Comparison of ENCODE assay signal across 9 cellular contexts in the genomic region with DNA sequence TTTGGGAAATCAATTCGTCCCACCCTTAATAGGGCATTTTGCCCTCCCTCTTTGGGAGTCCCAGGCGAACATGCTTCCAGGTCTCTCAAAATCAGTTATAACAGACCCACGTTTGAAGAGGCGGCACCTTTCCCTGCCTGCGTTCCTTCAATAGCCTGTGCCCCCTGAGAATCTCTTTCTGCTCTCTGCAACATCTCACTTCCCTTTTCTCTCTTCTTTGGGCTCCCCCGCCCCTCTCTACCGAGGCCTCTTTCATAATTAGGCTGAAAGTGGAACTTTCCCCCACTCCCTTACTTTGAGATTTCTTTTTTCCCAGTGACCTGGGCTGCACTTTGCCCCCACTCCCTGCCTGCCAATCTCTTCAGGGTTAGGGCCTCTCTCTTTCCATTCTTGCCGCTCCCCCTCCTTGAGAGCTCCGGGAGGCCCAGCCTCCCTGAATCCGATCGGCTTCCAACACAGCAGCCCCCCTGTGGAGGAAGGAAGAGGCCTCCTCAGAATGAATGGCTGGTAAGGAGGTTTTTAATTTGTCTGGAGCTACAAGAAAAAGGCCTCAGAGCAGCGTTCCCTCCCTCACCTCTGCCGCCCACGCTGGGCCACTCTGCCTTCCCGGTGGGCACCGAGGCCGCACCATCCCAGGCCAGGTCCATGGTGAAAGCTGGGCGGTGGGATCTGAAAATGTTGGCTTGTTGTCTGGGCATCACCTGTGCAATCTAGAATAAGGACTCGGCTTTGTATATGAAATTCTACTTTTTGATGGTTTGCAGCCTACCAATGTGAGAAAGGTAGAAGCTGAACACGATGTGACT.
DNase-seq lines count a peak whose midpoint lies in the region; ATAC-seq and TF ChIP-seq lines count a peak whose summit lies in the region.
"Had no signal": no experiment of that assay in that cellular context is flagged by ENCODE, and none has a peak within 500 bp of the region (broad histone marks: within the 10 kb centered on the region; RNA-seq: fewer than 3 reads in every experiment).

No MANE protein-coding gene starts in this region.

- ATAC-seq in GM18858 (IDR thresholded peaks at IDR 0.05; ENCODE audit: unreplicated experiment) (peak; percentile 88), HG02623 (IDR thresholded peaks at IDR 0.05; ENCODE audit: unreplicated experiment) (peak; percentile 99)

- no peaks in the 10 kb centered on the region for H3K9me3 ChIP-seq in mononuclear cell (ENCODE audit: low read depth, low read length)

- POLR2A ChIA-PET in activated CD4-positive, alpha-beta memory T cell treated with anti-CD3 and anti-CD28 coated beads, Interleukin-2, amount 10 ng/mL, durations not matched to agents 7 days and 5 days (lab: Charles Lee) = no interaction called here

- CTCF ChIA-PET in activated CD4-positive, alpha-beta memory T cell treated with anti-CD3 and anti-CD28 coated beads, Interleukin-2, amount 10 ng/mL, durations not matched to agents 7 days and 5 days (lab: Charles Lee) = no interaction called here

- H3K27me3 Mint-ChIP-seq in activated CD4-positive, alpha-beta memory T cell treated with anti-CD3 and anti-CD28 coated beads, Interleukin-2, amount 10 ng/mL, durations not matched to agents 7 days and 5 days = no peaks in the 10 kb centered on the region
- H3K27me3 Mint-ChIP-seq: activated naive CD4-positive, alpha-beta T cell treated with anti-CD3 and anti-CD28 coated beads, Interleukin-2, amount 50 U/mL, for 24 hours had no signal

- no peaks in the 10 kb centered on the region for H3K4me1 Mint-ChIP-seq in activated CD4-positive, alpha-beta memory T cell treated with anti-CD3 and anti-CD28 coated beads, Interleukin-2, amount 10 ng/mL, durations not matched to agents 7 days and 5 days
- H3K4me1 Mint-ChIP-seq: activated naive CD4-positive, alpha-beta T cell treated with anti-CD3 and anti-CD28 coated beads, Interleukin-2, amount 50 U/mL, for 24 hours had no signal

- H3K9me3 Mint-ChIP-seq in activated CD4-positive, alpha-beta memory T cell treated with anti-CD3 and anti-CD28 coated beads, Interleukin-2, amount 10 ng/mL, durations not matched to agents 7 days and 5 days = no peaks in the 10 kb centered on the region
- H3K9me3 Mint-ChIP-seq: activated naive CD4-positive, alpha-beta T cell treated with anti-CD3 and anti-CD28 coated beads, Interleukin-2, amount 50 U/mL, for 24 hours had no signal

- H3K4me3 Mint-ChIP-seq in activated CD4-positive, alpha-beta memory T cell treated with anti-CD3 and anti-CD28 coated beads, Interleukin-2, amount 10 ng/mL, durations not matched to agents 7 days and 5 days = no peak overlapping the region
- H3K4me3 Mint-ChIP-seq: activated naive CD4-positive, alpha-beta T cell treated with anti-CD3 and anti-CD28 coated beads, Interleukin-2, amount 50 U/mL, for 24 hours had no signal

- H3K4me3 ChIP-seq in NB4 (ENCODE audit: low read depth, low read length) (peak overlapping the region; percentile 43), mononuclear cell (ENCODE audit: low read length) (peak overlapping the region; percentile 18)

- peaks cover 11% of the 10 kb centered on the region for H3K27me3 ChIP-seq in mononuclear cell (ENCODE audit: insufficient read depth, low read length)

- TF ChIP-seq POLR2A in NB4 (IDR thresholded peaks at IDR 0.05; ENCODE audit: extremely low read depth, insufficient read length) = no peak

- TF ChIP-seq CTCF in NB4 (IDR thresholded peaks at IDR 0.05; ENCODE audit: low read depth, low read length) = no peak

- H3K4me1 ChIP-seq in mononuclear cell (ENCODE audit: insufficient read depth, low read length) = peaks cover 22% of the 10 kb centered on the region

- DNase-seq in NB4 (ENCODE audit: low read depth) = peak; percentile 91
- DNase-seq in COLO829 (ENCODE audit: low spot score) = no peak
- no peak for DNase-seq in AG08396 (ENCODE audit: low spot score)
- DNase-seq in activated CD4-positive, alpha-beta memory T cell treated with anti-CD3 and anti-CD28 coated beads, Interleukin-2, amount 10 ng/mL, durations not matched to agents 7 days and 5 days = no peak
- no peak for DNase-seq in NCI-H1436 (lab: John Stamatoyannopoulos, UW)

- no peaks in the 10 kb centered on the region for H3K36me3 Mint-ChIP-seq in activated CD4-positive, alpha-beta memory T cell treated with anti-CD3 and anti-CD28 coated beads, Interleukin-2, amount 10 ng/mL, durations not matched to agents 7 days and 5 days (ENCODE audit: low read depth)

- H3K27ac Mint-ChIP-seq in activated CD4-positive, alpha-beta memory T cell treated with anti-CD3 and anti-CD28 coated beads, Interleukin-2, amount 10 ng/mL, durations not matched to agents 7 days and 5 days = no peak overlapping the region
- H3K27ac Mint-ChIP-seq: activated naive CD4-positive, alpha-beta T cell treated with anti-CD3 and anti-CD28 coated beads, Interleukin-2, amount 50 U/mL, for 24 hours had no signal
